ENCODE assay signal across 10 cellular contexts in the genomic region with DNA sequence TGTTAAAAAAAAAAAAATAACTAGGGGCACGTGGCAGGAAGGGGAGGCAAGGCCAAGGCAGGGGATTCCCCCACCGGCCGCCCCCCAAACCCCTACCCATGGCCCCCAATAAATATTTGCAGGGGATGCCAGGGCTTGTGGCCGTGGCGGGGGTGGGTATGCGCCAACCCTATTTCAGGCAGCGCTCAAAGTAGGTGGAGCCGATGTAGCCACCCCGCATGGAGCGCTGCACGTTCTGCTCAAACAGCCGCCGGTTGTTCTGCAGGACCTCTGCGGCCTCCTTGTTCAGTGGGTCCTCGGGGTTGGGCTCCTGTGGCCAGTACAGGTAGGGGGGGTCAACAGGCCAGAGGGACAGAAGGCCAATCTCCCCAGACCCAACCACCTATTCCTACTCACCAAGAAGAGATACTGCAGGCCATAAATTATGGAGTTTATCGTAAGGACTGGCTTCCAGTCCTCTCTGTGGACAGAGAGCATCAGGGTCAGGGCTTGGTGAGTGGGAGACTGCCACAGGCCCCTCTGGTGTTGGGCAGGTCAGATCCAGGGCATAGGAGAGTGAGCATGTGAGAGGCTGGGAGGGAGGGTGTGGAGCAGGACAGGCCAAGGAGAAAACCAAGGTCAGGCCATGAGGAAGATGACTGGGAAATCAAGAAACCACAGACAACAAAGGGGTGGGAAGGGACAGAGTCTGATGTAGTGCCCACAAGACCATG. TPM values are rescaled to one million over a fixed set of nuclear protein-coding genes. Genes with fewer than 3 reads are reported as not detected.
DNase-seq lines count a peak whose midpoint lies in the region; ATAC-seq, FAIRE-seq and TF ChIP-seq lines count a peak whose summit lies in the region.
"Had no signal": no experiment of that assay in that cellular context is flagged by ENCODE, and none has a peak within 500 bp of the region (broad histone marks: within the 10 kb centered on the region; RNA-seq: fewer than 3 reads in every experiment).

No MANE protein-coding gene starts in this region.

- no peaks in the 10 kb centered on the region for H3K9me3 Mint-ChIP-seq in activated CD4-positive, alpha-beta T cell treated with anti-CD3 and anti-CD28 coated beads, Interleukin-2, amount 10 ng/mL, durations not matched to agents 7 days and 5 days
- no peaks in the 10 kb centered on the region for H3K9me3 Mint-ChIP-seq in activated T-cell treated with anti-CD3 and anti-CD28 coated beads, Interleukin-2, amount 50 U/mL, for 72 hours

- peak overlapping the region; percentile 94 for H3K27ac Mint-ChIP-seq in activated CD4-positive, alpha-beta T cell treated with anti-CD3 and anti-CD28 coated beads, Interleukin-2, amount 10 ng/mL, durations not matched to agents 7 days and 5 days
- peak overlapping the region; percentile 97 for H3K27ac Mint-ChIP-seq in activated T-cell treated with anti-CD3 and anti-CD28 coated beads, Interleukin-2, amount 50 U/mL, for 72 hours

- peaks cover 20 to 28% of the 10 kb centered on the region in 2 donors for H3K36me3 ChIP-seq in kidney (ENCODE audit: control insufficient read depth in 1 of 2, insufficient read depth in 2 of 2, low read length in 2 of 2)
- peaks cover 0 to 32% (median 31%) of the 10 kb centered on the region in 5 donors for H3K36me3 ChIP-seq in subcutaneous abdominal adipose tissue (ENCODE audit: control insufficient read depth in 5 of 5, insufficient read depth in 5 of 5, low read length in 5 of 5)
- peaks cover 22% of the 10 kb centered on the region for H3K36me3 ChIP-seq in H7 (replicated peaks; ENCODE audit: control insufficient read depth, insufficient read depth, low read length)

- POLR2A ChIA-PET in activated CD4-positive, alpha-beta T cell treated with anti-CD3 and anti-CD28 coated beads, Interleukin-2, amount 10 ng/mL, durations not matched to agents 7 days and 5 days (lab: Charles Lee) = interaction anchor here (2.3 kb wide), 1 partner anchor 12 kb away, joined by 9 read pairs; a partner anchor contains a TSS

- CTCF ChIA-PET in activated CD4-positive, alpha-beta T cell treated with anti-CD3 and anti-CD28 coated beads, Interleukin-2, amount 10 ng/mL, durations not matched to agents 7 days and 5 days (lab: Charles Lee) = interaction anchor here (3.3 kb wide), 1 partner anchor 36 kb away, joined by 25 read pairs; a partner anchor contains a TSS

- H3K27me3 Mint-ChIP-seq in activated CD4-positive, alpha-beta T cell treated with anti-CD3 and anti-CD28 coated beads, Interleukin-2, amount 10 ng/mL, durations not matched to agents 7 days and 5 days = no peaks in the 10 kb centered on the region
- H3K27me3 Mint-ChIP-seq in activated T-cell treated with anti-CD3 and anti-CD28 coated beads, Interleukin-2, amount 50 U/mL, for 72 hours (ENCODE audit: low read depth) = no peaks in the 10 kb centered on the region

- no peak for ATAC-seq in activated T-cell treated with anti-CD3 and anti-CD28 coated beads, Interleukin-2, amount 50 U/mL, for 72 hours (replicated peaks in 1 of 2)

- H3K27ac ChIP-seq in kidney (ENCODE audit: low read depth in 2 of 2, low read length in 2 of 2) = no peak overlapping the region
- peak overlapping the region; percentile 98 for H3K27ac ChIP-seq in subcutaneous abdominal adipose tissue (ENCODE audit: low read depth, low read length)

- H3K4me3 ChIP-seq in kidney (ENCODE audit: low read length in 2 of 2) (no peak overlapping the region), subcutaneous abdominal adipose tissue (ENCODE audit: low read depth in 1 of 5, low read length in 5 of 5) (no peak overlapping the region), H7 (ENCODE audit: insufficient read depth, low read depth, low read length) (no peak overlapping the region)

- H3K4me1 ChIP-seq in kidney (ENCODE audit: control insufficient read depth in 1 of 2, insufficient read depth in 1 of 2, low read depth in 1 of 2, low read length in 2 of 2) = peaks cover 21 to 38% of the 10 kb centered on the region in 2 donors
- peaks cover 13 to 57% (median 54%) of the 10 kb centered on the region in 5 donors for H3K4me1 ChIP-seq in subcutaneous abdominal adipose tissue (ENCODE audit: control insufficient read depth in 5 of 5, insufficient read depth in 5 of 5, low read length in 5 of 5)

- peak overlapping the region; percentile 90 for H3K4me3 Mint-ChIP-seq in activated CD4-positive, alpha-beta T cell treated with anti-CD3 and anti-CD28 coated beads, Interleukin-2, amount 10 ng/mL, durations not matched to agents 7 days and 5 days
- H3K4me3 Mint-ChIP-seq in activated T-cell treated with anti-CD3 and anti-CD28 coated beads, Interleukin-2, amount 50 U/mL, for 72 hours = peak overlapping the region; percentile 96 to 99

- peaks cover 62% of the 10 kb centered on the region for H3K4me1 Mint-ChIP-seq in activated CD4-positive, alpha-beta T cell treated with anti-CD3 and anti-CD28 coated beads, Interleukin-2, amount 10 ng/mL, durations not matched to agents 7 days and 5 days
- peaks cover 67% of the 10 kb centered on the region for H3K4me1 Mint-ChIP-seq in activated T-cell treated with anti-CD3 and anti-CD28 coated beads, Interleukin-2, amount 50 U/mL, for 72 hours (ENCODE audit: low read depth)

- peaks cover 52% of the 10 kb centered on the region for H3K36me3 Mint-ChIP-seq in activated CD4-positive, alpha-beta T cell treated with anti-CD3 and anti-CD28 coated beads, Interleukin-2, amount 10 ng/mL, durations not matched to agents 7 days and 5 days (ENCODE audit: low read depth)
- peaks cover 18 to 19% of the 10 kb centered on the region in 2 donors for H3K36me3 Mint-ChIP-seq in activated T-cell treated with anti-CD3 and anti-CD28 coated beads, Interleukin-2, amount 50 U/mL, for 72 hours (ENCODE audit: insufficient read depth in 2 of 2)

- H3K9ac ChIP-seq in kidney (ENCODE audit: low read length in 2 of 2) (peak overlapping the region in 1 of 2 donors; percentile 99), subcutaneous abdominal adipose tissue (ENCODE audit: low read length in 5 of 5) (peak overlapping the region in 4 of 5 donors; percentile 98 to 99 (median 99))

- no peak for TF ChIP-seq CTCF in kidney (IDR thresholded peaks at IDR 0.05; ENCODE audit: borderline replicate concordance, extremely low read depth, insufficient read depth)

- intact Hi-C loops in kidney (cut with DNase I) = no loop called here

- H3K9me3 ChIP-seq in kidney (ENCODE audit: control insufficient read depth in 1 of 2, low read length in 2 of 2) = no peaks in the 10 kb centered on the region
- no peaks in the 10 kb centered on the region for H3K9me3 ChIP-seq in subcutaneous abdominal adipose tissue (ENCODE audit: control insufficient read depth in 5 of 5, low read length in 5 of 5)

- no peak for DNase-seq in activated CD4-positive, alpha-beta T cell treated with anti-CD3 and anti-CD28 coated beads, Interleukin-2, amount 10 ng/mL, durations not matched to agents 7 days and 5 days
- DNase-seq in activated CD4-positive, alpha-beta T cell treated with anti-CD3 and anti-CD28 coated beads, Interleukin-2, amount 50 U/mL, for 48 hours = no peak
- no peak for DNase-seq in activated T-cell treated with anti-CD3 and anti-CD28 coated beads, Interleukin-2, amount 50 U/mL, for 72 hours
- DNase-seq in kidney (peak; percentile 81), NCI-H69 (lab: John Stamatoyannopoulos, UW) (no peak), H7 (no peak)
- no peak for DNase-seq in activated CD4-positive, CD25-positive, alpha-beta regulatory T cell (lab: John Stamatoyannopoulos, UW)
- DNase-seq: AML-193; stimulated activated CD4-positive, alpha-beta T cell treated with anti-CD3 and anti-CD28 coated beads, Interleukin-12 subunit alpha, Interleukin-12 subunit beta, amount 100 ng/mL, for 4 hours had no signal

- FAIRE-seq in kidney (lab: Jason Lieb, UNC) = no peak

- peaks cover 0 to under 1% (median 0%) of the 10 kb centered on the region in 5 donors for H3K27me3 ChIP-seq in subcutaneous abdominal adipose tissue (ENCODE audit: control insufficient read depth in 5 of 5, insufficient read depth in 4 of 5, low read length in 5 of 5)
- no peaks in the 10 kb centered on the region for H3K27me3 ChIP-seq in H7 (ENCODE audit: control insufficient read depth, insufficient read depth, low read length)

RNA-seq across cellular contexts. Expression of a gene that starts 1.2 kb away (rescaled TPM):
- total RNA-seq in activated CD4-positive, alpha-beta T cell treated with anti-CD3 and anti-CD28 coated beads, Interleukin-2, amount 10 ng/mL, durations not matched to agents 7 days and 5 days = 100 to 1,000 TPM; 128 to 137 TPM
- 10 to 100 TPM; 80.3 to 91.8 TPM for total RNA-seq in activated T-cell treated with anti-CD3 and anti-CD28 coated beads, Interleukin-2, amount 50 U/mL, for 72 hours
- 142 TPM for total RNA-seq in kidney
- polyA plus RNA-seq in kidney (ENCODE audit: insufficient read depth, low read depth, low replicate concordance) = 294 TPM
- 85.9 and 96.2 TPM in 2 replicates for total RNA-seq in H7 (2014; rRNA removed; shearing (Covaris generic))

RNA-seq across cellular contexts. Expression of a gene that starts 2.3 kb away (rescaled TPM):
- 10 to 100 TPM; 82.8 to 96.0 TPM for total RNA-seq in activated CD4-positive, alpha-beta T cell treated with anti-CD3 and anti-CD28 coated beads, Interleukin-2, amount 10 ng/mL, durations not matched to agents 7 days and 5 days
- 100 to 1,000 TPM; 116 to 122 TPM for total RNA-seq in activated T-cell treated with anti-CD3 and anti-CD28 coated beads, Interleukin-2, amount 50 U/mL, for 72 hours
- total RNA-seq in kidney = 60.4 TPM
- 98.0 TPM for polyA plus RNA-seq in kidney (ENCODE audit: insufficient read depth, low read depth, low replicate concordance)
- total RNA-seq in H7 (2014; rRNA removed; shearing (Covaris generic)) = 131 and 188 TPM in 2 replicates

RNA-seq across cellular contexts. Expression of a gene that starts 12.2 kb away (rescaled TPM):
- total RNA-seq in activated CD4-positive, alpha-beta T cell treated with anti-CD3 and anti-CD28 coated beads, Interleukin-2, amount 10 ng/mL, durations not matched to agents 7 days and 5 days = 100 to 1,000 TPM; 457 to 560 TPM
- total RNA-seq in activated T-cell treated with anti-CD3 and anti-CD28 coated beads, Interleukin-2, amount 50 U/mL, for 72 hours = 100 to 1,000 TPM; 351 to 473 TPM
- total RNA-seq in kidney = 229 TPM
- 191 TPM for polyA plus RNA-seq in kidney (ENCODE audit: insufficient read depth, low read depth, low replicate concordance)
- total RNA-seq in H7 (2014; rRNA removed; shearing (Covaris generic)) = 1,648 and 1,979 TPM in 2 replicates

RNA-seq across cellular contexts. Expression of a gene that starts 17.1 kb away (rescaled TPM):
- 10 to 100 TPM; 28.6 to 33.1 TPM for total RNA-seq in activated CD4-positive, alpha-beta T cell treated with anti-CD3 and anti-CD28 coated beads, Interleukin-2, amount 10 ng/mL, durations not matched to agents 7 days and 5 days
- 10 to 100 TPM; 15.0 to 18.6 TPM for total RNA-seq in activated T-cell treated with anti-CD3 and anti-CD28 coated beads, Interleukin-2, amount 50 U/mL, for 72 hours
- total RNA-seq in kidney = 38.6 TPM
- polyA plus RNA-seq in kidney (ENCODE audit: insufficient read depth, low read depth, low replicate concordance) = 12.9 TPM
- total RNA-seq in H7 (2014; rRNA removed; shearing (Covaris generic)) = 11.0 and 12.5 TPM in 2 replicates

RNA-seq across cellular contexts. Expression of a gene that starts 36.5 kb away (rescaled TPM):
- total RNA-seq in activated CD4-positive, alpha-beta T cell treated with anti-CD3 and anti-CD28 coated beads, Interleukin-2, amount 10 ng/mL, durations not matched to agents 7 days and 5 days = 10 to 100 TPM; 17.9 to 19.9 TPM
- total RNA-seq in activated T-cell treated with anti-CD3 and anti-CD28 coated beads, Interleukin-2, amount 50 U/mL, for 72 hours = 10 to 100 TPM; 10.8 to 12.1 TPM
- total RNA-seq in kidney = 16.9 TPM
- polyA plus RNA-seq in kidney (ENCODE audit: insufficient read depth, low read depth, low replicate concordance) = 7.7 TPM
- total RNA-seq in H7 (2014; rRNA removed; shearing (Covaris generic)) = 12.6 and 20.4 TPM in 2 replicates
